In genomic region chr9:38227656-38228055, GRCh38 we compare ENCODE assay signal across 9 cellular contexts.
A peak's percentile ranks its signal among the peaks of the same experiment; 100 is the strongest.
DNase-seq lines count a peak whose midpoint lies in the region; ATAC-seq, FAIRE-seq and TF ChIP-seq lines count a peak whose summit lies in the region.
"Had no signal": no experiment of that assay in that cellular context is flagged by ENCODE, and none has a peak within 500 bp of the region (broad histone marks: within the 10 kb centered on the region; RNA-seq: fewer than 3 reads in every experiment).

No MANE protein-coding gene starts in this region.

- peak; percentile 57 for DNase-seq in SK-N-DZ (ENCODE audit: low spot score)
- peak; percentile 6 for DNase-seq in fibroblast of villous mesenchyme (ENCODE audit: low read depth)
- DNase-seq in D721Med (ENCODE audit: insufficient read length, low spot score), result no peak
- no peak for DNase-seq in sciatic nerve (ENCODE audit: low spot score)
- DNase-seq: stomach had no signal

- H3K36me3 ChIP-seq in BLaER1, result no peaks in the 10 kb centered on the region
- H3K36me3 ChIP-seq: stomach had no signal

- no peak for TF ChIP-seq CTCF in fibroblast of villous mesenchyme (IDR thresholded peaks at IDR 0.05; ENCODE audit: insufficient read depth, low read depth, low read length)
- TF ChIP-seq CTCF in D721Med (IDR thresholded peaks at IDR 0.05; ENCODE audit: insufficient read depth, missing control alignments), result no peak

- H3K4me3 ChIP-seq in BLaER1, result peak overlapping the region; percentile 45; the same call in 1 of the 2 replicates
- no peak overlapping the region for H3K4me3 ChIP-seq in fibroblast of villous mesenchyme (ENCODE audit: low read depth, low read length)

- FAIRE-seq in D721Med (lab: Jason Lieb, UNC), result no peak

- H3K27me3 ChIP-seq in BLaER1, result no peaks in the 10 kb centered on the region

- no peak overlapping the region for H3K9ac ChIP-seq in BLaER1

- intact Hi-C loops in sciatic nerve (cut with DNase I), result no loop called here

- ATAC-seq in HG03139 (IDR thresholded peaks at IDR 0.05; ENCODE audit: unreplicated experiment), result peak; percentile 24
- ATAC-seq in GM21360 (IDR thresholded peaks at IDR 0.05; ENCODE audit: unreplicated experiment), result no peak
- no peak for ATAC-seq in sciatic nerve
- ATAC-seq in HG02970 (IDR thresholded peaks at IDR 0.05; ENCODE audit: low FRiP score, unreplicated experiment), result no peak

- peaks cover 59% of the 10 kb centered on the region for H3K4me1 ChIP-seq in BLaER1

- H3K4me2 ChIP-seq in BLaER1, result peak overlapping the region; percentile 91

- no peaks in the 10 kb centered on the region for H3K9me3 ChIP-seq in BLaER1
- H3K9me3 ChIP-seq: stomach had no signal

- H3K27ac ChIP-seq in BLaER1, result peak overlapping the region; percentile 63
- H3K27ac ChIP-seq: stomach had no signal

- no peaks in the 10 kb centered on the region for H4K20me1 ChIP-seq in BLaER1

Comparison
In these comparisons a context has a peak if more than half of its experiments do, and no peak if none do; other contexts are left out.
1. DNase-seq: peak in SK-N-DZ (single experiment) and fibroblast of villous mesenchyme (single experiment); none in D721Med (single experiment) and sciatic nerve (single experiment).